1 cellular context compared by ENCODE assay signal in the genomic region with DNA sequence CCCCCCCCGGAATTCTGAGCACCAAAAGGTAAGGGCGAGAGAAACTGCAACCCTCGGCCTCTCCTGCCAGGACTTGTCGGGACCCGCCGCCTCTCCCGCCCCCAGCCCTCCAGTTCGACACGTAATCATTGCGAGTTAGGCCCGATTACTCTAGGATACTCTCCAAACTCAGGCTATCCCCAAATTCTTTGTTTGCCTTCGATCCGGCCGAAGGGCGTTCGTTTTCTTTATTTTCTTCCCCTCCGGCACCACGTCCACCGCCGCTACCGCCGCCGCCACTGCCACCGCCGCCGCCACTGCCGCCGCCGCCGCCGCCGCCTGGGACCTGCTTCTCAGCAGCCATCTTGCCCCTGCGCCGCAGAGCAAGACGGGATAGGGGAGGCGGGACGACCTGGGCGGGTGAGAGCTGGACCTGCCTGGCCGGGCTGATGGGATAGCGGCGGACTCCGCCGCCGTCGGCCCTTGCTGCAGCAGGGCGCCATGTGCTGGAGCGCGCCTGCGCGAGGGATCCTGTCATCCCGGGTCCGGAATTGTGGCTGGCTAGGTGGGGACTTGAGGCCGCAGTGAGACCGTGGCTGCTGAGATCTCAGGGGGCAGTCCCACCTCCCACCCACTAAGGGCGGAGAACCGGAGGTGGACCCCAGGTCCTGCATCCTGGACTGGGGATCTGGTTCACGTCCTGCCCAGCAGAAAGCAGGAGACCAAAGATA.
TF ChIP-seq lines count a peak whose summit lies in the region.

A gene (minus strand): TSS at position 369 of the 710 bp plus-strand sequence. CDS start 26 bp downstream, at position 343.

TF ChIP-seq in GM12878, 131 proteins besides CTCF, POLR2A, EP300 and RAD21 (continued from another document):
- no peak for TF ChIP-seq MEF2B (IDR thresholded peaks at IDR 0.05; ENCODE audit: partially characterized antibody, poor library complexity, severe bottlenecking)
- 0 out of 2 replicates have a peak, but pooled peaks have one; percentile 28 for TF ChIP-seq CHD2 (IDR thresholded peaks at IDR 0.05; ENCODE audit: borderline replicate concordance, low read depth, low read length)
- 0 out of 2 replicates have a peak, but pooled peaks have one; percentile 29 for TF ChIP-seq CREB1 (IDR thresholded peaks at IDR 0.05; ENCODE audit: low read depth)
- TF ChIP-seq NR2C1 (IDR thresholded peaks at IDR 0.05): peak; percentile 78
- TF ChIP-seq ETV6 (conservative IDR thresholded peaks at IDR 0.05 in 1 of 2, IDR thresholded peaks at IDR 0.05 in 1 of 2; ENCODE audit: borderline replicate concordance in 1 of 2, low read depth in 1 of 2): no peak
- peak; percentile 66; the same call in 1 of the 2 replicates for TF ChIP-seq ASH2L (IDR thresholded peaks at IDR 0.05; ENCODE audit: borderline replicate concordance, low read depth)
- no peak for TF ChIP-seq EED (IDR thresholded peaks at IDR 0.05; ENCODE audit: low read depth)
- no peak for TF ChIP-seq FOXM1 (IDR thresholded peaks at IDR 0.05; ENCODE audit: low read depth, low read length)
- TF ChIP-seq YY1 (IDR thresholded peaks at IDR 0.05; ENCODE audit: low read depth, low read length): peak; percentile 97
- TF ChIP-seq, protein P1, sequence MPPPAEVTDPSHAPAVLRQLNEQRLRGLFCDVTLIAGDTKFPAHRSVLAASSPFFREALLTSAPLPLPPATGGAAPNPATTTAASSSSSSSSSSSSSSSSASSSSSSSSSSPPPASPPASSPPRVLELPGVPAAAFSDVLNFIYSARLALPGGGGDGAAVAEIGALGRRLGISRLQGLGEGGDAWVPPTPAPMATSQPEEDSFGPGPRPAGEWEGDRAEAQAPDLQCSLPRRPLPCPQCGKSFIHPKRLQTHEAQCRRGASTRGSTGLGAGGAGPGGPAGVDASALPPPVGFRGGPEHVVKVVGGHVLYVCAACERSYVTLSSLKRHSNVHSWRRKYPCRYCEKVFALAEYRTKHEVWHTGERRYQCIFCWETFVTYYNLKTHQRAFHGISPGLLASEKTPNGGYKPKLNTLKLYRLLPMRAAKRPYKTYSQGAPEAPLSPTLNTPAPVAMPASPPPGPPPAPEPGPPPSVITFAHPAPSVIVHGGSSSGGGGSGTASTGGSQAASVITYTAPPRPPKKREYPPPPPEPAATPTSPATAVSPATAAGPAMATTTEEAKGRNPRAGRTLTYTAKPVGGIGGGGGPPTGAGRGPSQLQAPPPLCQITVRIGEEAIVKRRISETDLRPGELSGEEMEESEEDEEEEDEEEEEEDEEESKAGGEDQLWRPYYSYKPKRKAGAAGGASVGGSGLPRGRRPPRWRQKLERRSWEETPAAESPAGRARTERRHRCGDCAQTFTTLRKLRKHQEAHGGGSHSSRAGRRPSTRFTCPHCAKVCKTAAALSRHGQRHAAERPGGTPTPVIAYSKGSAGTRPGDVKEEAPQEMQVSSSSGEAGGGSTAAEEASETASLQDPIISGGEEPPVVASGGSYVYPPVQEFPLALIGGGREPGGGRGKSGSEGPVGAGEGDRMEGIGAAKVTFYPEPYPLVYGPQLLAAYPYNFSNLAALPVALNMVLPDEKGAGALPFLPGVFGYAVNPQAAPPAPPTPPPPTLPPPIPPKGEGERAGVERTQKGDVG (CRISPR knock-in tag; IDR thresholded peaks at IDR 0.05): no peak
- TF ChIP-seq, protein P2, sequence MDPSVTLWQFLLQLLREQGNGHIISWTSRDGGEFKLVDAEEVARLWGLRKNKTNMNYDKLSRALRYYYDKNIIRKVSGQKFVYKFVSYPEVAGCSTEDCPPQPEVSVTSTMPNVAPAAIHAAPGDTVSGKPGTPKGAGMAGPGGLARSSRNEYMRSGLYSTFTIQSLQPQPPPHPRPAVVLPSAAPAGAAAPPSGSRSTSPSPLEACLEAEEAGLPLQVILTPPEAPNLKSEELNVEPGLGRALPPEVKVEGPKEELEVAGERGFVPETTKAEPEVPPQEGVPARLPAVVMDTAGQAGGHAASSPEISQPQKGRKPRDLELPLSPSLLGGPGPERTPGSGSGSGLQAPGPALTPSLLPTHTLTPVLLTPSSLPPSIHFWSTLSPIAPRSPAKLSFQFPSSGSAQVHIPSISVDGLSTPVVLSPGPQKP (IDR thresholded peaks at IDR 0.05; ENCODE audit: low read depth, low read length): no peak
- peak; percentile 63 for TF ChIP-seq HCFC1 (IDR thresholded peaks at IDR 0.05; ENCODE audit: low read length)
